In the genomic region with DNA sequence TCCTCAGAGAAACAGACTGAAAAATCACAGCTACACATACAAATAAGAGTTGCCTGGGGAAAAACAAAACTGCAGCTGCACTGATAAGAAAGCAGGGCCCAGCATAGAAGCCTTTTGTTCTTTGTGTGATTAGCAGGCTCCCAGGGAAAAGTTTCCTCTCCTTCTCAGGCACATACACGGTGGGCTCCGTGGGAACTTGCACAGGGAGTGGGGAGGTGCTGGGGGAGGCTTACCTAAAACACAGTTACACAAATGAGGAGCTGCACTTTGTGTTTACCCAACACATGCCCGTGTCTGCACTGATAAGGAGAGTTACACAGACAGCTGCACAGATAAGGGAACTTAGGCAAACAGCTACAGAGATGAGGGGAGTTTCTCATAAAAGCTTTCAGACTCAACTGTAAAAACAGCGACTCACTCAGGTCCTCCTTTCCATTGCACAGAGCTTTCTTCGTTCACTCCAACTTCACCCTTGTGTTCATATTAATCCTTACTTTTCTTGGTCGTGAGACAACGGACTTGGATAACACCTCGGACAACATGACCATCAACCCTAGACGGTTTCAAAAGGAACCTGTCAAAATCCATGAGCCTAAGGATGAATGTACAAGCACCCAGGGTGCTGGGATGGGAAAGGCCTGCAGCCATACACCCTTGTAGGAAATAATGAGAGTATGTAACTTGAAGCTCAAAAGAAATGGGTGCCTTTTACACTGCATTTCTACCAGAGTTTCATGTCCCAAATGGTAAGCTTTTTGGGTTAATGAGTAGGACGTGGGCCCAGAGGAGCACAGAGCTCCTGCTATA, we compare ENCODE assay signal across 8 cellular contexts. TPM values are rescaled to one million over a fixed set of nuclear protein-coding genes. Genes with fewer than 3 reads are reported as not detected.
DNase-seq lines count a peak whose midpoint lies in the region; ATAC-seq and TF ChIP-seq lines count a peak whose summit lies in the region.

No MANE protein-coding gene starts in this region.

- POLR2A ChIA-PET in naive thymus-derived CD4-positive, alpha-beta T cell (lab: Charles Lee) = interaction anchor here (0.6 to 6.9 kb wide), 23 partner anchors 8 to 113 kb away, joined by 3 to 82 read pairs (median 5); a partner anchor contains a TSS

- H3K4me2 ChIP-seq in DND-41 (ENCODE audit: insufficient read depth, low read length) (no peak overlapping the region), OCI-LY1 (ENCODE audit: low read length) (no peak overlapping the region)

- DNase-seq in DND-41 (no peak), colonic mucosa (peak; percentile 60), NCI-H1105 treated with DMSO at 0.1 percent for 48 hours (lab: John Stamatoyannopoulos, UW) (no peak), posterior vena cava (ENCODE audit: low spot score) (no peak)
- DNase-seq in naive thymus-derived CD4-positive, alpha-beta T cell = peak in 6 of 9 donors; percentile 44 to 59 (median 49)
- no peak for DNase-seq in stimulated activated CD4-positive, alpha-beta T cell treated with anti-CD3 and anti-CD28 coated beads, Interleukin-12 subunit alpha, Interleukin-12 subunit beta, amount 100 ng/mL, for 4 hours

- no peak for ATAC-seq in DND-41 (ENCODE audit: insufficient read depth, low read depth)
- ATAC-seq in naive thymus-derived CD4-positive, alpha-beta T cell = peak; percentile 88
- no peak for ATAC-seq in HG02852 (IDR thresholded peaks at IDR 0.05; ENCODE audit: unreplicated experiment)

- H3K4me1 ChIP-seq in DND-41 (ENCODE audit: insufficient read depth, low read length) (no peaks in the 10 kb centered on the region), OCI-LY1 (ENCODE audit: insufficient read depth, low read length, severe bottlenecking) (peaks cover 42% of the 10 kb centered on the region), colonic mucosa (peaks cover 3% of the 10 kb centered on the region)
- peaks cover 10 to 74% of the 10 kb centered on the region in 2 donors for H3K4me1 ChIP-seq in naive thymus-derived CD4-positive, alpha-beta T cell (ENCODE audit: control insufficient read depth in 2 of 2, insufficient read depth in 2 of 2, low read length in 2 of 2)

- no peak overlapping the region for H2AFZ ChIP-seq in DND-41 (ENCODE audit: low read depth, low read length)
- H2AFZ ChIP-seq in OCI-LY1 (ENCODE audit: low read length) = no peak overlapping the region

- CTCF ChIA-PET in naive thymus-derived CD4-positive, alpha-beta T cell (lab: Charles Lee) = interaction anchor here (0.6 to 3.6 kb wide), 25 partner anchors 9 to 114 kb away, joined by 3 to 26 read pairs (median 4); a partner anchor contains a TSS

- H3K27me3 Mint-ChIP-seq in naive thymus-derived CD4-positive, alpha-beta T cell = no peaks in the 10 kb centered on the region

- intact Hi-C loops in colonic mucosa (cut with DNase I) = no loop called here
- intact Hi-C loops in naive thymus-derived CD4-positive, alpha-beta T cell (cut with micrococcal nuclease) = loop anchor here in 1 of 2 donors (1.0 to 2.0 kb wide), 5 partner anchors 13 to 113 kb away; no protein-coding TSS in a partner anchor
- intact Hi-C loops in posterior vena cava (cut with DNase I) = no loop called here

- peaks cover 12% of the 10 kb centered on the region for H3K9me3 ChIP-seq in DND-41 (ENCODE audit: insufficient read depth, low read length, severe bottlenecking)
- H3K9me3 ChIP-seq in OCI-LY1 (ENCODE audit: low read length) = peaks cover 6% of the 10 kb centered on the region; the same call in 1 of the 2 replicates
- H3K9me3 ChIP-seq in colonic mucosa = no peaks in the 10 kb centered on the region
- H3K9me3 ChIP-seq in naive thymus-derived CD4-positive, alpha-beta T cell (ENCODE audit: control insufficient read depth in 2 of 3, low read length in 3 of 3) = no peaks in the 10 kb centered on the region

- no peaks in the 10 kb centered on the region for H3K9me2 ChIP-seq in OCI-LY1 (ENCODE audit: low read depth, low read length)

- TF ChIP-seq CTCF in DND-41 (IDR thresholded peaks at IDR 0.05; ENCODE audit: borderline replicate concordance, extremely low read depth, low read length, poor library complexity, severe bottlenecking) (no peak), OCI-LY1 (IDR thresholded peaks at IDR 0.05; ENCODE audit: low read length) (peak; percentile 20; the same call in 1 of the 2 replicates), colonic mucosa (IDR thresholded peaks at IDR 0.05) (no peak)

- H3K36me3 ChIP-seq in DND-41 (ENCODE audit: insufficient read depth, low read length) = peaks cover 50% of the 10 kb centered on the region
- peaks cover 84% of the 10 kb centered on the region for H3K36me3 ChIP-seq in OCI-LY1 (ENCODE audit: insufficient read depth, low read length)
- H3K36me3 ChIP-seq in colonic mucosa = no peaks in the 10 kb centered on the region
- H3K36me3 ChIP-seq in naive thymus-derived CD4-positive, alpha-beta T cell (ENCODE audit: control insufficient read depth in 2 of 3, insufficient read depth in 3 of 3, low read length in 3 of 3) = peaks cover 0 to 26% (median 5%) of the 10 kb centered on the region in 3 experiments

- no peak overlapping the region for H3K9ac ChIP-seq in DND-41 (ENCODE audit: low read depth, low read length)
- no peak overlapping the region for H3K9ac ChIP-seq in OCI-LY1 (ENCODE audit: low read length)
- peak overlapping the region in 1 of 2 donors; percentile 3 for H3K9ac ChIP-seq in colonic mucosa (ENCODE audit: low read depth in 2 of 2, low read length in 2 of 2)

- H4K20me1 ChIP-seq in DND-41 (ENCODE audit: insufficient read depth, low read length) = peaks cover 4% of the 10 kb centered on the region; the same call in 1 of the 2 replicates
- H4K20me1 ChIP-seq in OCI-LY1 (ENCODE audit: insufficient read depth, low read length) = no peaks in the 10 kb centered on the region

- H3K79me2 ChIP-seq in DND-41 (ENCODE audit: insufficient read depth, low read length) (peaks cover 87% of the 10 kb centered on the region), OCI-LY1 (ENCODE audit: insufficient read depth, low read length) (peaks cover 56% of the 10 kb centered on the region)

- H3K9me3 Mint-ChIP-seq in naive thymus-derived CD4-positive, alpha-beta T cell = no peaks in the 10 kb centered on the region

- H3K27ac ChIP-seq in DND-41 (ENCODE audit: low read length) (peak overlapping the region; percentile 5; the same call in 1 of the 2 replicates), OCI-LY1 (ENCODE audit: low read depth, low read length, poor library complexity, severe bottlenecking) (peak overlapping the region; percentile 61), colonic mucosa (peak overlapping the region; percentile 45)
- peak overlapping the region; percentile 54 for H3K27ac ChIP-seq in naive thymus-derived CD4-positive, alpha-beta T cell (ENCODE audit: low read depth, low read length)

- H3K4me3 ChIP-seq in DND-41 (ENCODE audit: low read depth in 1 of 2, low read length in 2 of 2) (no peak overlapping the region), OCI-LY1 (ENCODE audit: low read depth, low read length, poor library complexity, severe bottlenecking) (no peak overlapping the region), colonic mucosa (no peak overlapping the region)
- H3K4me3 ChIP-seq in naive thymus-derived CD4-positive, alpha-beta T cell (ENCODE audit: low read length) = no peak overlapping the region

- H3K4me1 Mint-ChIP-seq in naive thymus-derived CD4-positive, alpha-beta T cell = peaks cover 45 to 99% (median 91%) of the 10 kb centered on the region in 7 donors

- peaks cover 13 to 40% (median 28%) of the 10 kb centered on the region in 5 donors for H3K36me3 Mint-ChIP-seq in naive thymus-derived CD4-positive, alpha-beta T cell

- H3K4me3 Mint-ChIP-seq in naive thymus-derived CD4-positive, alpha-beta T cell = peak overlapping the region in 9 of 10 donors; percentile 58 to 82 (median 73)

- H3K27me3 ChIP-seq in DND-41 (ENCODE audit: insufficient read depth, low read length, poor library complexity) (no peaks in the 10 kb centered on the region), OCI-LY1 (ENCODE audit: insufficient read depth, low read length) (no peaks in the 10 kb centered on the region), colonic mucosa (no peaks in the 10 kb centered on the region)
- H3K27me3 ChIP-seq in naive thymus-derived CD4-positive, alpha-beta T cell (ENCODE audit: control insufficient read depth in 2 of 2, insufficient read depth in 2 of 2, low read length in 2 of 2) = no peaks in the 10 kb centered on the region

- peak overlapping the region; percentile 46 to 99 (median 90) for H3K27ac Mint-ChIP-seq in naive thymus-derived CD4-positive, alpha-beta T cell

- no peaks in the 10 kb centered on the region for H3F3A ChIP-seq in OCI-LY1 (ENCODE audit: insufficient read depth, low read length)

RNA-seq across cellular contexts. Expression of a gene that starts 50.8 kb away (rescaled TPM):
- total RNA-seq in colonic mucosa (100 to 1,000 TPM; 138 to 141 TPM), posterior vena cava (10 to 100 TPM; 13.5 to 14.7 TPM)
- 100 to 1,000 TPM in 4 of 5 experiments, 10 to 100 TPM in 1; 71.2 to 164 (median 163) TPM for total RNA-seq in naive thymus-derived CD4-positive, alpha-beta T cell
- polyA plus RNA-seq in naive thymus-derived CD4-positive, alpha-beta T cell = 10 to 100 TPM; 34.3 to 34.9 TPM

Comparison
In these comparisons a context has a peak if more than half of its experiments do, and no peak if none do; other contexts are left out.
1. DNase-seq: peak in colonic mucosa (single experiment) and naive thymus-derived CD4-positive, alpha-beta T cell (6 of 9); none in DND-41 (single experiment), NCI-H1105 treated with DMSO at 0.1 percent for 48 hours (single experiment), posterior vena cava (single experiment) and stimulated activated CD4-positive, alpha-beta T cell treated with anti-CD3 and anti-CD28 coated beads, Interleukin-12 subunit alpha, Interleukin-12 subunit beta, amount 100 ng/mL, for 4 hours (single experiment).
2. H3K27ac ChIP-seq: peak in every context shown above with its lines; median percentile 61 in OCI-LY1; 54 in naive thymus-derived CD4-positive, alpha-beta T cell; 45 in colonic mucosa; 5 in DND-41.
3. RNA of a gene that starts 50.8 kb away (total RNA-seq): 71.2 to 164 TPM in naive thymus-derived CD4-positive, alpha-beta T cell and 138 to 141 TPM in colonic mucosa; 13.5 to 14.7 TPM in posterior vena cava; every median in the first group is over 4 times any median in the second.